In the genomic region with DNA sequence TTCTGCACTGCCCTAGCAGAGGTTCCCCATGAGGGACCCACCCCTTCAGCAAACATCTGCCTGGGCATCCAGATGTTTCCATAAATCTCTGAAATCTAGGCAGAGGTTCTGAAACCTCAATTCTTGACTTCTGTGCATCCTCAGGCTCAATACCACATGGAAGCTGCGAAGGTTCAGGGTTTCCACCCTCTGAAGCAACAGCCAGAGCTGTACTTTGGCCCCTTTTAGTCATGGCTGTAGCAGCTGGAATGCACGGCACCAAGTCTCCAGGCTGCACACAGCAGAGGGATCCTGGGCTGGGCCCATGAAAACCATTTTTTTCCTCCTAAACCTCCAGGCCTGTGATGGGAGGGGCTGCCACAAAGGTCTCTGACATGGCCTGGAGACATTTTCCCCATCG, we compare ENCODE assay signal across 7 cellular contexts.
"Had no signal": no experiment of that assay in that cellular context is flagged by ENCODE, and none has a peak within 500 bp of the region (broad histone marks: within the 10 kb centered on the region; RNA-seq: fewer than 3 reads in every experiment).

No MANE protein-coding gene starts in this region.

- H2AFZ ChIP-seq: GM23248 had no signal

- H3K9ac ChIP-seq: GM23248, KMS-11 had no signal

- H3K4me2 ChIP-seq: KMS-11 had no signal

- H3K36me3 ChIP-seq: HAP-1 had no signal

- H3K4me3 ChIP-seq: GM23248, HAP-1 had no signal

- H3K27ac ChIP-seq: GM23248, KMS-11 had no signal

- ATAC-seq: HCT116 had no signal

- DNase-seq: GM23248, GOT3, H7, KBM-7 had no signal

- H3K9me3 ChIP-seq: HAP-1 had no signal
